12 cellular contexts compared by ENCODE assay signal in the genomic region with DNA sequence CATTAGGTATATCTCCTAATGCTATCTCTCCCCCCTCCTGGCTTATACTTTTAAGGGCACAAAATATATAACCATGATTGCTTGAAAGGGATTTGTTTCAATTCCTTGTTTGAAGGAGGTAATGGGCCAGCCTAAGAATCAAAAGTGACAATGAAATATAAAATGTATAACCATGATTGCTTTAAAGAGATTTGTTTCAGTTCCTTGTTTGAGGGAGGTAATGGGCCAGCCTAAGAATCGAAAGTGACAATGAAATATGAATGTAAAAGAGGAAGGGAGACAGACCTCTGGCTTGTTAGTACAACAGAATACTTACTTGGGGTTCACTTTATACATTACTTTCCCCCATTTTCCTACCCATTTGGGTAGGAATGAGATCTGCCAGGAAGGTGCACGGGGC. TPM values are rescaled to one million over a fixed set of nuclear protein-coding genes. Genes with fewer than 3 reads are reported as not detected.
DNase-seq lines count a peak whose midpoint lies in the region; ATAC-seq and TF ChIP-seq lines count a peak whose summit lies in the region.
"Had no signal": no experiment of that assay in that cellular context is flagged by ENCODE, and none has a peak within 500 bp of the region (broad histone marks: within the 10 kb centered on the region; RNA-seq: fewer than 3 reads in every experiment).

No MANE protein-coding gene starts in this region.

- intact Hi-C loops in testis (cut with DNase I; ENCODE audit: low total_unique reads): no loop called here

- WGBS in testis, 2 donors: 90 to 92% methylated on average over 2 of the region's 2 CpGs

- H3K27me3 ChIP-seq in testis: no peaks in the 10 kb centered on the region
- H3K27me3 ChIP-seq: suprapubic skin had no signal

- H3K4me3 ChIP-seq in testis: no peak overlapping the region
- H3K4me3 ChIP-seq: suprapubic skin had no signal

- no peaks in the 10 kb centered on the region for H3K36me3 ChIP-seq in testis (ENCODE audit: low read depth, missing control alignments)
- H3K36me3 ChIP-seq: suprapubic skin had no signal

- DNase-seq in RPMI8226: peak; percentile 69
- no peak for DNase-seq in testis
- DNase-seq in activated CD8-positive, alpha-beta memory T cell treated with anti-CD3 and anti-CD28 coated beads for 24 hours: no peak
- no peak for DNase-seq in NCI-H1092 (lab: John Stamatoyannopoulos, UW)
- no peak for DNase-seq in foreskin melanocyte
- DNase-seq: activated CD4-positive, alpha-beta T cell treated with anti-CD3 and anti-CD28 coated beads, Interleukin-2, amount 50 U/mL, for 4 hours; NCI-H1048 had no signal

- H3K9me3 ChIP-seq in testis: no peaks in the 10 kb centered on the region
- H3K9me3 ChIP-seq: suprapubic skin had no signal

- no peak for TF ChIP-seq POLR2A in testis (IDR thresholded peaks at IDR 0.05)

- H3K27ac ChIP-seq in testis: no peak overlapping the region
- H3K27ac ChIP-seq: C4-2B, suprapubic skin had no signal

- no peaks in the 10 kb centered on the region for H3K4me1 ChIP-seq in testis
- H3K4me1 ChIP-seq: suprapubic skin had no signal

- TF ChIP-seq CTCF in testis (IDR thresholded peaks at IDR 0.05): no peak

- ATAC-seq in GM18502 (IDR thresholded peaks at IDR 0.05; ENCODE audit: poor library complexity, unreplicated experiment): peak; percentile 97
- peak; percentile 96 for ATAC-seq in GM21423 (IDR thresholded peaks at IDR 0.05; ENCODE audit: unreplicated experiment)
- ATAC-seq in HG03108 (IDR thresholded peaks at IDR 0.05; ENCODE audit: unreplicated experiment): peak; percentile 93

RNA-seq across cellular contexts. Expression of gene FOXC1, which starts 55.5 kb away (rescaled TPM):
- 10 to 100 TPM in 1 of 2 donors, 1 to 10 TPM in 1; 9.4 to 10.6 TPM for total RNA-seq in testis
- 4.7 TPM for polyA plus RNA-seq in testis (ENCODE audit: insufficient read depth, low read depth, low replicate concordance)
